17 cellular contexts compared by ENCODE assay signal in the genomic region with DNA sequence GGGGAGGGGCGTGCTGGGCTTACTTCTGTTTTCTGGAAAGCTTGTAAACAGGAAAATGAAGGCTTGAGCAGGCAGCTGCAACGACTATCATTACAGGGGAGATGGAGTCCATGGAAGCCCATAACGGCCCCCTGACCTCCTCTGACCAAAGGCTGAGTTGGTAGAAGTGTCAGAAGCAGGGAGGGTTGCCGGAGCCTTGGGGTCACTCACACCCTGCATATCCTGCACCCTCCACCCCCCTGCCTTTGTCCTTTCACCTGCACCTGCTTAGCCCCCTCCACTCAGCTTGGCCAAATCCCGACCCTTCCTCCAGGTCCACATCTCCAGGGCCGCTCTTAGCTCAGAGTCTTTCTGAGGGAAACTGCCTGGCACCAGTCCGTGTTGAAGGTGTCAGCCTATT. TPM values are rescaled to one million over a fixed set of nuclear protein-coding genes. Genes with fewer than 3 reads are reported as not detected.
DNase-seq lines count a peak whose midpoint lies in the region; ATAC-seq and TF ChIP-seq lines count a peak whose summit lies in the region.
"Had no signal": no experiment of that assay in that cellular context is flagged by ENCODE, and none has a peak within 500 bp of the region (broad histone marks: within the 10 kb centered on the region; RNA-seq: fewer than 3 reads in every experiment).

No MANE protein-coding gene starts in this region.

- H3K27ac ChIP-seq in heart right ventricle: no peak overlapping the region
- no peak overlapping the region for H3K27ac ChIP-seq in RWPE2 (ENCODE audit: poor library complexity, severe bottlenecking)
- no peak overlapping the region for H3K27ac ChIP-seq in esophagus squamous epithelium
- H3K27ac ChIP-seq: C4-2B had no signal

- H3K36me3 ChIP-seq in heart right ventricle: no peaks in the 10 kb centered on the region
- no peaks in the 10 kb centered on the region for H3K36me3 ChIP-seq in RWPE2 (ENCODE audit: low read depth)
- no peaks in the 10 kb centered on the region for H3K36me3 ChIP-seq in esophagus squamous epithelium

- no peak for TF ChIP-seq POLR2A in esophagus squamous epithelium (IDR thresholded peaks at IDR 0.05)

- H3K27me3 ChIP-seq in heart right ventricle: peaks cover 15 to 99% (median 91%) of the 10 kb centered on the region in 7 donors
- peaks cover 6% of the 10 kb centered on the region for H3K27me3 ChIP-seq in RWPE2 (ENCODE audit: insufficient read depth, poor library complexity, severe bottlenecking)
- peaks cover 0 to 100% (median 6%) of the 10 kb centered on the region in 4 donors for H3K27me3 ChIP-seq in esophagus squamous epithelium

- ATAC-seq in heart right ventricle (no peak), RWPE2 (ENCODE audit: low read depth) (no peak)
- ATAC-seq: GM23338, HCT116, HepG2 had no signal

- TF ChIP-seq CTCF in heart right ventricle (IDR thresholded peaks at IDR 0.05): no peak
- TF ChIP-seq CTCF in RWPE2 (IDR thresholded peaks at IDR 0.05; ENCODE audit: poor library complexity, severe bottlenecking): no peak
- no peak for TF ChIP-seq CTCF in esophagus squamous epithelium (IDR thresholded peaks at IDR 0.05)

- intact Hi-C loops in cardiac septum (cut with DNase I) (no loop called here), heart right ventricle (cut with DNase I) (no loop called here), esophagus squamous epithelium (cut with DNase I) (no loop called here)

- H3K4me1 ChIP-seq in heart right ventricle (no peaks in the 10 kb centered on the region), RWPE2 (ENCODE audit: insufficient read depth, poor library complexity, severe bottlenecking) (no peaks in the 10 kb centered on the region), esophagus squamous epithelium (no peaks in the 10 kb centered on the region)
- H3K4me1 ChIP-seq: Caco-2 had no signal

- H3K4me3 ChIP-seq in heart right ventricle (no peak overlapping the region), RWPE2 (ENCODE audit: severe bottlenecking) (no peak overlapping the region), esophagus squamous epithelium (no peak overlapping the region)
- H3K4me3 ChIP-seq: GM23338 had no signal

- H3K9me3 ChIP-seq in heart right ventricle: no peaks in the 10 kb centered on the region
- no peaks in the 10 kb centered on the region for H3K9me3 ChIP-seq in RWPE2 (ENCODE audit: severe bottlenecking)
- no peaks in the 10 kb centered on the region for H3K9me3 ChIP-seq in esophagus squamous epithelium
- H3K9me3 ChIP-seq: Caco-2 had no signal

- DNase-seq in cardiac septum (ENCODE audit: low spot score) (peak; percentile 29), heart right ventricle (no peak), RWPE2 (ENCODE audit: low spot score) (peak; percentile 28), mesenteric fat pad (ENCODE audit: low spot score) (peak; percentile 81), esophagus squamous epithelium (lab: John Stamatoyannopoulos, UW) (no peak), amniotic stem cell (lab: John Stamatoyannopoulos, UW) (no peak), NCI-H2029 (lab: John Stamatoyannopoulos, UW) (no peak)
- DNase-seq: Caco-2; CD4-positive, alpha-beta T cell; DMS79; GDM1; HFFc6 had no signal

- 56 to 59% methylated on average over 7 of the region's 7 CpGs for WGBS in heart right ventricle, 2 donors
- 47 to 63% methylated on average over 3 to 6 of the region's 7 CpGs for WGBS in esophagus squamous epithelium, 2 donors

RNA-seq across cellular contexts. Expression of a gene that starts 12.5 kb away (rescaled TPM):
- total RNA-seq in cardiac septum (5.0 TPM), heart right ventricle (1 to 10 TPM; 1.9 to 6.7 (median 4.0) TPM), mesenteric fat pad (38.9 TPM), esophagus squamous epithelium (1 to 10 TPM in 1 of 4 donors, under 1 TPM in 1, not detected in 2; 0.76 to 1.4 TPM)
- polyA plus RNA-seq in heart right ventricle: 1 to 10 TPM; 4.0 to 4.8 TPM
- total RNA-seq: B cell; CD4-positive, alpha-beta T cell; GM23338 had no signal

Comparison
In these comparisons a context has a peak if more than half of its experiments do, and no peak if none do; other contexts are left out.
1. DNase-seq: peak in cardiac septum (single experiment), RWPE2 (single experiment) and mesenteric fat pad (single experiment); none in heart right ventricle (0 of 2), esophagus squamous epithelium (single experiment), amniotic stem cell (single experiment) and NCI-H2029 (single experiment).